2 cellular contexts compared by ENCODE assay signal in the genomic region with DNA sequence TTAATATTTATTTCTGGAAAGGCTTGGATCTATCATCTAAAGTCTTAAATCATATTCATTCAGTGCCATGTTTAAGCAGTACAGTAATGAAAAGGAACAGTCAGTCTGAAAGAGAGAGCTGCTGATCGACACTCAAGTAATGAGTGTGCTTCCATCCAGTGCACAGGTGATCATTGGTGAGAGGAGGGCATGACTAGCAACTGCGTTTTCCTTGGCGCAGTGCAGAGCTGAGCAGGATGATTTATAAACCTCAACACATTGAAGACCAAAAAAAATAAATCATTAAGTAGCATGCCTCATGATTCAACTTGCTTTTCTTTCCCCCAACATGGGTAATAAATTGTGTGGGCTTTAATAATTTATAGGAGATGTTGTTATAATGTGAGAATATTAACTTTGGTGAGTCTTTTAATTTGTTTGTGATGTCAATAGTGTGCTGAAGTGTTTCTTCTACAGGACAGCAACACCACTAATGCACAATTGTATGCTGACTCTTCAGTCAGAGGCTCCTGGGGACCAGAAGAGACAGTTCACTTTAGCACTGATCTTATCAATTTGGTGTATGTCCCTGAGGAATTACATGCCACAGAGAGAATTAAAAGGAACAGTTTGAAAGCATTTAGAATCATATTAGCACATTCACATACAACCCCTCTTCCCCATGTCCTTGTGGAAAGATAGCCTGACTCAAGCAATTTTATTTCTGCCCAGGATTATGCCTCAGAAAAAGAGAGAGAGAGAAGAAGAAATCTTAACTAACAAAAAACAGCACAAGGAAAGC.
TF ChIP-seq lines count a peak whose summit lies in the region.

No MANE protein-coding gene starts in this region.

TF ChIP-seq in SK-N-SH, 30 proteins besides CTCF, POLR2A, EP300 and RAD21 (continued from another document):
- TF ChIP-seq, protein P1, sequence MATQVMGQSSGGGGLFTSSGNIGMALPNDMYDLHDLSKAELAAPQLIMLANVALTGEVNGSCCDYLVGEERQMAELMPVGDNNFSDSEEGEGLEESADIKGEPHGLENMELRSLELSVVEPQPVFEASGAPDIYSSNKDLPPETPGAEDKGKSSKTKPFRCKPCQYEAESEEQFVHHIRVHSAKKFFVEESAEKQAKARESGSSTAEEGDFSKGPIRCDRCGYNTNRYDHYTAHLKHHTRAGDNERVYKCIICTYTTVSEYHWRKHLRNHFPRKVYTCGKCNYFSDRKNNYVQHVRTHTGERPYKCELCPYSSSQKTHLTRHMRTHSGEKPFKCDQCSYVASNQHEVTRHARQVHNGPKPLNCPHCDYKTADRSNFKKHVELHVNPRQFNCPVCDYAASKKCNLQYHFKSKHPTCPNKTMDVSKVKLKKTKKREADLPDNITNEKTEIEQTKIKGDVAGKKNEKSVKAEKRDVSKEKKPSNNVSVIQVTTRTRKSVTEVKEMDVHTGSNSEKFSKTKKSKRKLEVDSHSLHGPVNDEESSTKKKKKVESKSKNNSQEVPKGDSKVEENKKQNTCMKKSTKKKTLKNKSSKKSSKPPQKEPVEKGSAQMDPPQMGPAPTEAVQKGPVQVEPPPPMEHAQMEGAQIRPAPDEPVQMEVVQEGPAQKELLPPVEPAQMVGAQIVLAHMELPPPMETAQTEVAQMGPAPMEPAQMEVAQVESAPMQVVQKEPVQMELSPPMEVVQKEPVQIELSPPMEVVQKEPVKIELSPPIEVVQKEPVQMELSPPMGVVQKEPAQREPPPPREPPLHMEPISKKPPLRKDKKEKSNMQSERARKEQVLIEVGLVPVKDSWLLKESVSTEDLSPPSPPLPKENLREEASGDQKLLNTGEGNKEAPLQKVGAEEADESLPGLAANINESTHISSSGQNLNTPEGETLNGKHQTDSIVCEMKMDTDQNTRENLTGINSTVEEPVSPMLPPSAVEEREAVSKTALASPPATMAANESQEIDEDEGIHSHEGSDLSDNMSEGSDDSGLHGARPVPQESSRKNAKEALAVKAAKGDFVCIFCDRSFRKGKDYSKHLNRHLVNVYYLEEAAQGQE (IDR thresholded peaks at IDR 0.05; ENCODE audit: low read depth, low read length) = no peak
- TF ChIP-seq GATA2 (CRISPR knock-in tag; IDR thresholded peaks at IDR 0.05) (peak; percentile 37; the same call in 1 of the 2 replicates), RXRA (IDR thresholded peaks at IDR 0.05; ENCODE audit: borderline replicate concordance, low read depth) (no peak)
- TF ChIP-seq, protein P2, sequence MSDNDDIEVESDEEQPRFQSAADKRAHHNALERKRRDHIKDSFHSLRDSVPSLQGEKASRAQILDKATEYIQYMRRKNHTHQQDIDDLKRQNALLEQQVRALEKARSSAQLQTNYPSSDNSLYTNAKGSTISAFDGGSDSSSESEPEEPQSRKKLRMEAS (IDR thresholded peaks at IDR 0.05; ENCODE audit: low read depth) = no peak

TF ChIP-seq in SK-N-SH treated with all-trans-retinoic acid at 6 μM for 48 hours, 23 proteins besides CTCF, POLR2A, EP300 and RAD21 (continued from another document):
- TF ChIP-seq, protein P3, sequence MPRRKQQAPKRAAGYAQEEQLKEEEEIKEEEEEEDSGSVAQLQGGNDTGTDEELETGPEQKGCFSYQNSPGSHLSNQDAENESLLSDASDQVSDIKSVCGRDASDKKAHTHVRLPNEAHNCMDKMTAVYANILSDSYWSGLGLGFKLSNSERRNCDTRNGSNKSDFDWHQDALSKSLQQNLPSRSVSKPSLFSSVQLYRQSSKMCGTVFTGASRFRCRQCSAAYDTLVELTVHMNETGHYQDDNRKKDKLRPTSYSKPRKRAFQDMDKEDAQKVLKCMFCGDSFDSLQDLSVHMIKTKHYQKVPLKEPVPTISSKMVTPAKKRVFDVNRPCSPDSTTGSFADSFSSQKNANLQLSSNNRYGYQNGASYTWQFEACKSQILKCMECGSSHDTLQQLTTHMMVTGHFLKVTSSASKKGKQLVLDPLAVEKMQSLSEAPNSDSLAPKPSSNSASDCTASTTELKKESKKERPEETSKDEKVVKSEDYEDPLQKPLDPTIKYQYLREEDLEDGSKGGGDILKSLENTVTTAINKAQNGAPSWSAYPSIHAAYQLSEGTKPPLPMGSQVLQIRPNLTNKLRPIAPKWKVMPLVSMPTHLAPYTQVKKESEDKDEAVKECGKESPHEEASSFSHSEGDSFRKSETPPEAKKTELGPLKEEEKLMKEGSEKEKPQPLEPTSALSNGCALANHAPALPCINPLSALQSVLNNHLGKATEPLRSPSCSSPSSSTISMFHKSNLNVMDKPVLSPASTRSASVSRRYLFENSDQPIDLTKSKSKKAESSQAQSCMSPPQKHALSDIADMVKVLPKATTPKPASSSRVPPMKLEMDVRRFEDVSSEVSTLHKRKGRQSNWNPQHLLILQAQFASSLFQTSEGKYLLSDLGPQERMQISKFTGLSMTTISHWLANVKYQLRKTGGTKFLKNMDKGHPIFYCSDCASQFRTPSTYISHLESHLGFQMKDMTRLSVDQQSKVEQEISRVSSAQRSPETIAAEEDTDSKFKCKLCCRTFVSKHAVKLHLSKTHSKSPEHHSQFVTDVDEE (CRISPR knock-in tag; IDR thresholded peaks at IDR 0.05) = no peak
- no peak for TF ChIP-seq ESRRG (CRISPR knock-in tag; IDR thresholded peaks at IDR 0.05)
- TF ChIP-seq GLIS3 (CRISPR knock-in tag; IDR thresholded peaks at IDR 0.05) = no peak
- TF ChIP-seq ARNTL (CRISPR knock-in tag; IDR thresholded peaks at IDR 0.05; ENCODE audit: borderline replicate concordance, low read depth) = no peak
- TF ChIP-seq PPARA (CRISPR knock-in tag; IDR thresholded peaks at IDR 0.05; ENCODE audit: borderline replicate concordance) = no peak
- TF ChIP-seq ZC3H10 (CRISPR knock-in tag; IDR thresholded peaks at IDR 0.05) = no peak
- no peak for TF ChIP-seq ZNF70 (CRISPR knock-in tag; IDR thresholded peaks at IDR 0.05)
- no peak for TF ChIP-seq SNAI2 (CRISPR knock-in tag; IDR thresholded peaks at IDR 0.05)
- TF ChIP-seq, protein P4, sequence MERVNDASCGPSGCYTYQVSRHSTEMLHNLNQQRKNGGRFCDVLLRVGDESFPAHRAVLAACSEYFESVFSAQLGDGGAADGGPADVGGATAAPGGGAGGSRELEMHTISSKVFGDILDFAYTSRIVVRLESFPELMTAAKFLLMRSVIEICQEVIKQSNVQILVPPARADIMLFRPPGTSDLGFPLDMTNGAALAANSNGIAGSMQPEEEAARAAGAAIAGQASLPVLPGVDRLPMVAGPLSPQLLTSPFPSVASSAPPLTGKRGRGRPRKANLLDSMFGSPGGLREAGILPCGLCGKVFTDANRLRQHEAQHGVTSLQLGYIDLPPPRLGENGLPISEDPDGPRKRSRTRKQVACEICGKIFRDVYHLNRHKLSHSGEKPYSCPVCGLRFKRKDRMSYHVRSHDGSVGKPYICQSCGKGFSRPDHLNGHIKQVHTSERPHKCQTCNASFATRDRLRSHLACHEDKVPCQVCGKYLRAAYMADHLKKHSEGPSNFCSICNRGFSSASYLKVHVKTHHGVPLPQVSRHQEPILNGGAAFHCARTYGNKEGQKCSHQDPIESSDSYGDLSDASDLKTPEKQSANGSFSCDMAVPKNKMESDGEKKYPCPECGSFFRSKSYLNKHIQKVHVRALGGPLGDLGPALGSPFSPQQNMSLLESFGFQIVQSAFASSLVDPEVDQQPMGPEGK (CRISPR knock-in tag; IDR thresholded peaks at IDR 0.05; ENCODE audit: borderline replicate concordance) = no peak
- no peak for TF ChIP-seq BACH2 (CRISPR knock-in tag; IDR thresholded peaks at IDR 0.05; ENCODE audit: borderline replicate concordance)
